1 cellular context compared by ENCODE assay signal in genomic region chr2:88055049-88055435, GRCh38.
TF ChIP-seq lines count a peak whose summit lies in the region.

No MANE protein-coding gene starts in this region.

TF ChIP-seq in GM23338, 12 proteins besides CTCF, POLR2A, EP300 and RAD21 (continued from another document):
- TF ChIP-seq ZNF462 (CRISPR knock-in tag; IDR thresholded peaks at IDR 0.05) = no peak
- no peak for TF ChIP-seq STAT1 (IDR thresholded peaks at IDR 0.05; ENCODE audit: unreplicated experiment)
- no peak for TF ChIP-seq EZH2 (IDR thresholded peaks at IDR 0.05; ENCODE audit: low read depth, unreplicated experiment)
- TF ChIP-seq CREB1 (CRISPR knock-in tag; IDR thresholded peaks at IDR 0.05; ENCODE audit: low read depth) = no peak
- no peak for TF ChIP-seq REST (IDR thresholded peaks at IDR 0.05; ENCODE audit: unreplicated experiment)
- no peak for TF ChIP-seq ZNF331 (CRISPR knock-in tag; IDR thresholded peaks at IDR 0.05; ENCODE audit: low read depth)
- no peak for TF ChIP-seq ETS1 (IDR thresholded peaks at IDR 0.05)
